In the genomic region with DNA sequence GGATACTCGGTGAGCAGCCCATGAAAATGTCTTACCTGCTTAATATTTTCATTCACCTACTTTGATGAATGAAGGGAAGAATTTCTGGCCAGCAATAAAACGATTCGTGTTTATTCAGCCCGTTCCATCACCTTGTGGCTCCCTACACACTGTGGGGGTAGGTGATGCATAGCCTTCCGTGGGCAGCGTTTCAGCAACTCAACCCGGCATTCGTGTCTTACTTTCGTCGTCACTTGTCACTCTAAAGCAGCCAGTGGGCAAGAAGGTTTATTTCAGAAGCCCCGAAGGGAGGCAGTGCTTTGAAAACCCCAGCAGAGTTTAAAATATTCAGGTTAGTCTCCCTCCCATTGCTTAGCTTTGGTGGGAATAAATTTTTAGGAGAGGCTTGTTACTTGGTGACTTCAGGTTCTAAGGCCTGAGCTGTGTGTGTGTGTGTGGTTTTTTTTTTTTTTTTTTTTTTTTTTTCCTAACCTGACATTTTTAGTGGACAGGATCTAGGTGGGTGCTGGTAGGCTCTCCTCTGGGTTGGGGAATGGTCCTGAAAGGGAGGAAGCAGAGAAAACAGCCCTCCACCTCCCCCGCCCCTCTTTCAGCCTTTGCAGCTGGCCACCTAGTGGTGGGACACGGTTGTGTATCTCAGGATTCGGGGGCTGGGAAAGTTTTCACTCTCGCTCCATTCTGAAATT, we compare ENCODE assay signal across 8 cellular contexts. TPM values are rescaled to one million over a fixed set of nuclear protein-coding genes. Genes with fewer than 3 reads are reported as not detected.
DNase-seq lines count a peak whose midpoint lies in the region; ATAC-seq lines count a peak whose summit lies in the region.

No MANE protein-coding gene starts in this region.

- peak; percentile 71 for DNase-seq in EL
- DNase-seq in LHCN-M2 (ENCODE audit: low read depth) = peak; percentile 31
- DNase-seq in activated CD4-positive, alpha-beta T cell treated with anti-CD3 and anti-CD28 coated beads for 1 hour = peak; percentile 45
- peak; percentile 88 for DNase-seq in left kidney (ENCODE audit: low read depth, low spot score)
- peak; percentile 63 for DNase-seq in stimulated activated CD4-positive, alpha-beta T cell treated with anti-CD3 and anti-CD28 coated beads, Interleukin-2, amount 100 ng/mL, for 4 hours (ENCODE audit: low read depth)

- H3K27ac ChIP-seq in cingulate gyrus (ENCODE audit: low read depth, low read length) = peak overlapping the region; percentile 29

- ATAC-seq in GM21737 (IDR thresholded peaks at IDR 0.05; ENCODE audit: unreplicated experiment) (no peak), GM19351 (IDR thresholded peaks at IDR 0.05; ENCODE audit: unreplicated experiment) (no peak)

RNA-seq across cellular contexts. Expression of gene GRK5, which starts 1.8 kb away (rescaled TPM):
- 1.5 and 2.4 TPM in 2 replicates for total RNA-seq in LHCN-M2 (2014; rRNA removed)
- 2.0 TPM for polyA plus RNA-seq in LHCN-M2 (2012)

RNA-seq across cellular contexts. Expression of gene PRDX3, which starts 30.6 kb away (rescaled TPM):
- 248 and 297 TPM in 2 replicates for total RNA-seq in LHCN-M2 (2014; rRNA removed)
- polyA plus RNA-seq in LHCN-M2 (2012) = 119 TPM

RNA-seq across cellular contexts. Expression of gene SFXN4, which starts 43.7 kb away (rescaled TPM):
- total RNA-seq in LHCN-M2 (2014; rRNA removed) = 10.6 and 31.8 TPM in 2 replicates
- 9.2 TPM for polyA plus RNA-seq in LHCN-M2 (2012)

Comparison
In these comparisons a context has a peak if more than half of its experiments do, and no peak if none do; other contexts are left out.
1. DNase-seq: peak in every context shown above with its lines; median percentile 88 in left kidney; 71 in EL; 63 in stimulated activated CD4-positive, alpha-beta T cell treated with anti-CD3 and anti-CD28 coated beads, Interleukin-2, amount 100 ng/mL, for 4 hours; 45 in activated CD4-positive, alpha-beta T cell treated with anti-CD3 and anti-CD28 coated beads for 1 hour; 31 in LHCN-M2.